9 cellular contexts compared by ENCODE assay signal in the genomic region with DNA sequence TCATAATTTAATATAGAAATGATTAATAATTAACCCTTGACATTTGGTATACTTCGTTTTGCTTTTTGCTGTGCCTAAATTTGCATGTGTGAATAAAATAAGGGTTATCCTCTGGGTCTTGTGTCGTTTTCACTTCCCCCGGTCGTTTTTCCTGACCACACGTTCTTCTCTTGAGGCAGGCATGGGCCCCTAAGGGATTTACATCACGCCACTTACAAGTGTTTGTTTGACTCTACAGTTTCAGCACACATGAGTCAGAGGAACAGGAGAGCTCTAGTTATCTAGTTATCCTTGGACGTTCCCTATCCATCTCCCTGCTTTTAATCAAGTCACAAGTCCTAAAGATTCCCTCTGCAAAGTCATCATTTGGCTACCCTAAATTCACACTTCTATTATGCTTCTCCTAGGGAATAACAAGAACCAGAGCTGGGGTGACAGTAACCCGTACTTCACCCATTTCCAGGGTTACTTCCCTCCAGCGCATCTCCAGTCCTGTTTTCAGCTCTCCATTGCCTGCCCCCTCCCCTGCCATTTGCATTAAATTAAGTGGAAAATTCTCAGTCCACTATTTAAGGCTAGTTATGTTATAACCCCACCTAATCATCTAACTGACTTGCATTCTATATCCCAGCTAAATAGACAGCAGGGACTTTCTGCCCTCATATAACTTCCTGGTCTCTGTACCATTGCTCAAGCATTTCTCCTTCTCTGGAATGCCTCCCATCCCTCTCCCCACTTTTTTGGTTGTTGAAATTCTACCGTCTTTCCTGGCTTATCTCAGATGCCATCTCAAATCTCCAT.
DNase-seq lines count a peak whose midpoint lies in the region; ATAC-seq and TF ChIP-seq lines count a peak whose summit lies in the region.
"Had no signal": no experiment of that assay in that cellular context is flagged by ENCODE, and none has a peak within 500 bp of the region (broad histone marks: within the 10 kb centered on the region; RNA-seq: fewer than 3 reads in every experiment).

No MANE protein-coding gene starts in this region.

- ATAC-seq in GM18505 (IDR thresholded peaks at IDR 0.05; ENCODE audit: unreplicated experiment) (peak; percentile 47), GM21737 (IDR thresholded peaks at IDR 0.05; ENCODE audit: unreplicated experiment) (peak; percentile 43), left lung (peak; percentile 80)
- ATAC-seq: activated naive CD8-positive, alpha-beta T cell treated with anti-CD3 and anti-CD28 coated beads, Interleukin-2, amount 50 U/mL, for 24 hours had no signal

- H3K4me3 ChIP-seq in left lung: no peak overlapping the region

- H3K27ac ChIP-seq in KOPT-K1 (ENCODE audit: low read depth, low read length, poor library complexity, severe bottlenecking) (peak overlapping the region; percentile 96), left lung (peak overlapping the region in 1 of 2 donors; percentile 77), substantia nigra (ENCODE audit: low read depth, low read length, poor library complexity, severe bottlenecking) (no peak overlapping the region)

- peaks cover under 1 to 66% of the 10 kb centered on the region in 2 donors for H3K4me1 ChIP-seq in left lung

- H3K27me3 ChIP-seq in left lung: no peaks in the 10 kb centered on the region

- TF ChIP-seq CTCF in left lung (IDR thresholded peaks at IDR 0.05): no peak

- intact Hi-C loops in left lung (cut with DNase I): no loop called here

- no peaks in the 10 kb centered on the region for H3K36me3 ChIP-seq in KOPT-K1 (ENCODE audit: insufficient read depth, low read length)
- no peaks in the 10 kb centered on the region for H3K36me3 ChIP-seq in left lung

- no peaks in the 10 kb centered on the region for H3K9me3 ChIP-seq in KOPT-K1 (ENCODE audit: insufficient read depth, low read length, poor library complexity, severe bottlenecking)
- H3K9me3 ChIP-seq in left lung: no peaks in the 10 kb centered on the region

- TF ChIP-seq POLR2A in GM18505 (IDR thresholded peaks at IDR 0.05; ENCODE audit: borderline replicate concordance, extremely low read depth, insufficient read depth, insufficient read length): no peak

- no peak for DNase-seq in left lung
- no peak for DNase-seq in substantia nigra (lab: John Stamatoyannopoulos, UW)
- DNase-seq in NCI-H2081 treated with DMSO at 0.1 percent for 48 hours (lab: John Stamatoyannopoulos, UW): no peak
- DNase-seq in activated CD4-positive, CD25-positive, alpha-beta regulatory T cell treated with anti-CD3 and anti-CD28 coated beads, Interleukin-2, amount 50 U/mL, for 72 hours: no peak
- DNase-seq in NCI-H526 (lab: John Stamatoyannopoulos, UW): no peak
- DNase-seq: activated naive CD8-positive, alpha-beta T cell treated with anti-CD3 and anti-CD28 coated beads, Interleukin-2, amount 50 U/mL, for 24 hours had no signal
